1 cellular context compared by ENCODE assay signal in the genomic region with DNA sequence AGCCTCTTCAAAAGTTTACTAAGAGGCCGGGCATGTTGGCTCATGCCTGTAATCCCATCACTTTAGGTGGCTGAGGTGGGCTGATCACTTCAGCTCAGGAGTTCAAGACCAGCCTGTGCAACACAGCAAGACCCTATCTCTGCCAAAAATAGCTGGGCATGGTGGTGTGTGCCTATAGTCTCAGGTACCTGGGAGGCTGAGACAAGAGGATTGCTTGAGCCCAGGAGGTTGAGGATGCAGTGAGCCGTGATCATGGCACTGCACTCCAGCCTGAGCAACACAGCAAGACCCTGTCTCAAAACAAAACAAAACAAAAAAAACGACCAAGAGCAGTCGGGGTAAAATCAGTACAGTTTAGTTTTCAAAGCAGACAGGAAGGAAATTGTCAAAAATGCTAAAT.
A peak's percentile ranks its signal among the peaks of the same experiment; 100 is the strongest.
TF ChIP-seq lines count a peak whose summit lies in the region.

No MANE protein-coding gene starts in this region.

TF ChIP-seq in HepG2, 621 proteins besides CTCF, POLR2A, EP300 and RAD21:
- TF ChIP-seq ETV5 (CRISPR knock-in tag; IDR thresholded peaks at IDR 0.05; ENCODE audit: borderline replicate concordance), result no peak
- no peak for TF ChIP-seq ZNF318 (CRISPR knock-in tag; IDR thresholded peaks at IDR 0.05)
- TF ChIP-seq, protein P1, sequence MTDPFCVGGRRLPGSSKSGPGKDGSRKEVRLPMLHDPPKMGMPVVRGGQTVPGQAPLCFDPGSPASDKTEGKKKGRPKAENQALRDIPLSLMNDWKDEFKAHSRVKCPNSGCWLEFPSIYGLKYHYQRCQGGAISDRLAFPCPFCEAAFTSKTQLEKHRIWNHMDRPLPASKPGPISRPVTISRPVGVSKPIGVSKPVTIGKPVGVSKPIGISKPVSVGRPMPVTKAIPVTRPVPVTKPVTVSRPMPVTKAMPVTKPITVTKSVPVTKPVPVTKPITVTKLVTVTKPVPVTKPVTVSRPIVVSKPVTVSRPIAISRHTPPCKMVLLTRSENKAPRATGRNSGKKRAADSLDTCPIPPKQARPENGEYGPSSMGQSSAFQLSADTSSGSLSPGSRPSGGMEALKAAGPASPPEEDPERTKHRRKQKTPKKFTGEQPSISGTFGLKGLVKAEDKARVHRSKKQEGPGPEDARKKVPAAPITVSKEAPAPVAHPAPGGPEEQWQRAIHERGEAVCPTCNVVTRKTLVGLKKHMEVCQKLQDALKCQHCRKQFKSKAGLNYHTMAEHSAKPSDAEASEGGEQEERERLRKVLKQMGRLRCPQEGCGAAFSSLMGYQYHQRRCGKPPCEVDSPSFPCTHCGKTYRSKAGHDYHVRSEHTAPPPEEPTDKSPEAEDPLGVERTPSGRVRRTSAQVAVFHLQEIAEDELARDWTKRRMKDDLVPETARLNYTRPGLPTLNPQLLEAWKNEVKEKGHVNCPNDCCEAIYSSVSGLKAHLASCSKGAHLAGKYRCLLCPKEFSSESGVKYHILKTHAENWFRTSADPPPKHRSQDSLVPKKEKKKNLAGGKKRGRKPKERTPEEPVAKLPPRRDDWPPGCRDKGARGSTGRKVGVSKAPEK (CRISPR knock-in tag; IDR thresholded peaks at IDR 0.05; ENCODE audit: borderline replicate concordance), result no peak
- no peak for TF ChIP-seq KDM1A (CRISPR knock-in tag; IDR thresholded peaks at IDR 0.05)
- TF ChIP-seq, protein P2, sequence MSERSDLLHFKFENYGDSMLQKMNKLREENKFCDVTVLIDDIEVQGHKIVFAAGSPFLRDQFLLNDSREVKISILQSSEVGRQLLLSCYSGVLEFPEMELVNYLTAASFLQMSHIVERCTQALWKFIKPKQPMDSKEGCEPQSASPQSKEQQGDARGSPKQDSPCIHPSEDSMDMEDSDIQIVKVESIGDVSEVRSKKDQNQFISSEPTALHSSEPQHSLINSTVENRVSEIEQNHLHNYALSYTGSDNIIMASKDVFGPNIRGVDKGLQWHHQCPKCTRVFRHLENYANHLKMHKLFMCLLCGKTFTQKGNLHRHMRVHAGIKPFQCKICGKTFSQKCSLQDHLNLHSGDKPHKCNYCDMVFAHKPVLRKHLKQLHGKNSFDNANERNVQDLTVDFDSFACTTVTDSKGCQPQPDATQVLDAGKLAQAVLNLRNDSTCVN (CRISPR knock-in tag; IDR thresholded peaks at IDR 0.05; ENCODE audit: borderline replicate concordance), result no peak
- peak; percentile 58 for TF ChIP-seq ZNF121 (CRISPR knock-in tag; IDR thresholded peaks at IDR 0.05)
- TF ChIP-seq, protein P3, sequence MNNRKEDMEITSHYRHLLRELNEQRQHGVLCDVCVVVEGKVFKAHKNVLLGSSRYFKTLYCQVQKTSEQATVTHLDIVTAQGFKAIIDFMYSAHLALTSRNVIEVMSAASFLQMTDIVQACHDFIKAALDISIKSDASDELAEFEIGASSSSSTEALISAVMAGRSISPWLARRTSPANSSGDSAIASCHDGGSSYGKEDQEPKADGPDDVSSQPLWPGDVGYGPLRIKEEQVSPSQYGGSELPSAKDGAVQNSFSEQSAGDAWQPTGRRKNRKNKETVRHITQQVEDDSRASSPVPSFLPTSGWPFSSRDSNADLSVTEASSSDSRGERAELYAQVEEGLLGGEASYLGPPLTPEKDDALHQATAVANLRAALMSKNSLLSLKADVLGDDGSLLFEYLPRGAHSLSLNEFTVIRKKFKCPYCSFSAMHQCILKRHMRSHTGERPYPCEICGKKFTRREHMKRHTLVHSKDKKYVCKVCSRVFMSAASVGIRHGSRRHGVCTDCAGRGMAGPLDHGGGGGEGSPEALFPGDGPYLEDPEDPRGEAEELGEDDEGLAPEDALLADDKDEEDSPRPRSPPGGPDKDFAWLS (CRISPR knock-in tag; IDR thresholded peaks at IDR 0.05; ENCODE audit: borderline replicate concordance), result no peak
